21 cellular contexts compared by ENCODE assay signal in genomic region chr10:13615650-13616049, GRCh38. TPM values are rescaled to one million over a fixed set of nuclear protein-coding genes. Genes with fewer than 3 reads are reported as not detected.
DNase-seq lines count a peak whose midpoint lies in the region; ATAC-seq and TF ChIP-seq lines count a peak whose summit lies in the region.
"Had no signal": no experiment of that assay in that cellular context is flagged by ENCODE, and none has a peak within 500 bp of the region (broad histone marks: within the 10 kb centered on the region; RNA-seq: fewer than 3 reads in every experiment).

No MANE protein-coding gene starts in this region.

- no peak for TF ChIP-seq CTCF in VCaP (conservative IDR thresholded peaks at IDR 0.05)
- no peak for TF ChIP-seq CTCF in smooth muscle cell (IDR thresholded peaks at IDR 0.05; ENCODE audit: borderline replicate concordance, insufficient read depth, poor library complexity, severe bottlenecking)

- no peaks in the 10 kb centered on the region for H3K4me1 Mint-ChIP-seq in activated T-cell treated with anti-CD3 and anti-CD28 coated beads, Interleukin-2, amount 50 U/mL, for 72 hours (ENCODE audit: low read depth)
- H3K4me1 Mint-ChIP-seq: activated CD8-positive, alpha-beta memory T cell treated with anti-CD3 and anti-CD28 coated beads, Interleukin-2, amount 10 ng/mL, durations not matched to agents 7 days and 5 days had no signal

- H3K4me1 ChIP-seq in iPS DF 6.9 (ENCODE audit: control insufficient read depth, insufficient read depth, low read length): no peaks in the 10 kb centered on the region
- peaks cover 18% of the 10 kb centered on the region for H3K4me1 ChIP-seq in smooth muscle cell (ENCODE audit: low read depth)
- H3K4me1 ChIP-seq: colonic mucosa had no signal

- DNase-seq in activated T-cell treated with anti-CD3 and anti-CD28 coated beads, Interleukin-2, amount 50 U/mL, for 72 hours: no peak
- DNase-seq in activated T-cell treated with anti-CD3 and anti-CD28 coated beads, Interleukin-2, amount 50 U/mL, for 48 hours: no peak
- DNase-seq in iPS DF 6.9 (ENCODE audit: low read depth, low spot score) (peak; percentile 25), smooth muscle cell (lab: John Stamatoyannopoulos, UW; ENCODE audit: unreplicated experiment) (no peak), COLO829 (ENCODE audit: low spot score) (no peak), kidney glomerular epithelial cell (lab: John Stamatoyannopoulos, UW) (no peak), H4 (ENCODE audit: low spot score) (no peak)
- DNase-seq: activated CD4-positive, CD25-positive, alpha-beta regulatory T cell treated with anti-CD3 and anti-CD28 coated beads, Interleukin-2, amount 50 U/mL, for 72 hours; activated CD8-positive, alpha-beta memory T cell treated with anti-CD3 and anti-CD28 coated beads, Interleukin-2, amount 10 ng/mL, durations not matched to agents 7 days and 5 days; activated effector memory CD4-positive, alpha-beta T cell treated with anti-CD3 and anti-CD28 coated beads, Interleukin-2, amount 50 U/mL, for 16 hours; anterior cingulate cortex; C1 segment of cervical spinal cord; colonic mucosa; NCI-H1417; NCI-H2171; tibial artery had no signal

- H3K36me3 Mint-ChIP-seq in activated T-cell treated with anti-CD3 and anti-CD28 coated beads, Interleukin-2, amount 50 U/mL, for 72 hours (ENCODE audit: insufficient read depth in 2 of 2): peaks cover 1 to 11% of the 10 kb centered on the region in 2 donors

- H3K9me3 Mint-ChIP-seq in activated T-cell treated with anti-CD3 and anti-CD28 coated beads, Interleukin-2, amount 50 U/mL, for 72 hours: no peaks in the 10 kb centered on the region
- H3K9me3 Mint-ChIP-seq: T-helper 1 cell treated with Interleukin-12 subunit alpha and Interleukin-12 subunit beta and Interleukin-4 antibody, amounts not matched to agents 30 μg/mL and 1 μg/mL, for 36 hours had no signal

- no peaks in the 10 kb centered on the region for H3K27me3 Mint-ChIP-seq in activated T-cell treated with anti-CD3 and anti-CD28 coated beads, Interleukin-2, amount 50 U/mL, for 72 hours (ENCODE audit: low read depth)
- H3K27me3 Mint-ChIP-seq: activated CD8-positive, alpha-beta memory T cell treated with anti-CD3 and anti-CD28 coated beads, Interleukin-2, amount 10 ng/mL, durations not matched to agents 7 days and 5 days had no signal

- H3F3A ChIP-seq in smooth muscle cell (ENCODE audit: low read depth): no peaks in the 10 kb centered on the region

- H3K9me3 ChIP-seq in iPS DF 6.9 (ENCODE audit: control insufficient read depth, insufficient read depth, low read length) (no peaks in the 10 kb centered on the region), smooth muscle cell (replicated peaks; ENCODE audit: low read depth) (no peaks in the 10 kb centered on the region)
- H3K9me3 ChIP-seq: colonic mucosa, gastroesophageal sphincter, tibial artery had no signal

- H3K4me2 ChIP-seq in smooth muscle cell: no peak overlapping the region
- H3K4me2 ChIP-seq: KMS-11 had no signal

- H3K79me2 ChIP-seq in smooth muscle cell (ENCODE audit: low read depth): no peaks in the 10 kb centered on the region

- H4K20me1 ChIP-seq in smooth muscle cell (ENCODE audit: low read depth): no peaks in the 10 kb centered on the region

- no CpG with 5 or more reads among the region's 6 CpGs for WGBS in iPS DF 6.9 (ENCODE audit: insufficient coverage, insufficient read length)
- 32% methylated on average over 6 of the region's 6 CpGs for WGBS in smooth muscle cell (ENCODE audit: low lambda C conversion rate)

- H3K4me3 ChIP-seq in iPS DF 6.9 (ENCODE audit: low read length): no peak overlapping the region
- no peak overlapping the region for H3K4me3 ChIP-seq in smooth muscle cell
- H3K4me3 ChIP-seq: colonic mucosa, gastroesophageal sphincter, tibial artery had no signal

- no peak for ATAC-seq in activated T-cell treated with anti-CD3 and anti-CD28 coated beads, Interleukin-2, amount 50 U/mL, for 72 hours (replicated peaks in 1 of 2)
- ATAC-seq: activated CD8-positive, alpha-beta memory T cell treated with anti-CD3 and anti-CD28 coated beads, Interleukin-2, amount 10 ng/mL, durations not matched to agents 7 days and 5 days had no signal

- H3K27ac Mint-ChIP-seq in activated T-cell treated with anti-CD3 and anti-CD28 coated beads, Interleukin-2, amount 50 U/mL, for 72 hours: peak overlapping the region; percentile 72
- H3K27ac Mint-ChIP-seq: activated CD8-positive, alpha-beta memory T cell treated with anti-CD3 and anti-CD28 coated beads, Interleukin-2, amount 10 ng/mL, durations not matched to agents 7 days and 5 days; T-helper 1 cell treated with Interleukin-12 subunit alpha and Interleukin-12 subunit beta and Interleukin-4 antibody, amounts not matched to agents 30 μg/mL and 1 μg/mL, for 36 hours had no signal

- no peaks in the 10 kb centered on the region for H3K27me3 ChIP-seq in iPS DF 6.9 (ENCODE audit: control insufficient read depth, insufficient read depth, low read length)
- no peaks in the 10 kb centered on the region for H3K27me3 ChIP-seq in smooth muscle cell (ENCODE audit: low read depth)
- H3K27me3 ChIP-seq: colonic mucosa, gastroesophageal sphincter, tibial artery had no signal

- H3K36me3 ChIP-seq in iPS DF 6.9 (ENCODE audit: control insufficient read depth, insufficient read depth, low read length) (no peaks in the 10 kb centered on the region; the same call in 1 of the 2 replicates), smooth muscle cell (ENCODE audit: low read depth) (peaks cover 9% of the 10 kb centered on the region)
- H3K36me3 ChIP-seq: colonic mucosa had no signal

- H2AFZ ChIP-seq in smooth muscle cell (ENCODE audit: low read depth): no peak overlapping the region

- no peak overlapping the region for H3K4me3 Mint-ChIP-seq in activated T-cell treated with anti-CD3 and anti-CD28 coated beads, Interleukin-2, amount 50 U/mL, for 72 hours
- H3K4me3 Mint-ChIP-seq: activated CD8-positive, alpha-beta memory T cell treated with anti-CD3 and anti-CD28 coated beads, Interleukin-2, amount 10 ng/mL, durations not matched to agents 7 days and 5 days; T-helper 1 cell treated with Interleukin-12 subunit alpha and Interleukin-12 subunit beta and Interleukin-4 antibody, amounts not matched to agents 30 μg/mL and 1 μg/mL, for 36 hours had no signal

- H3K27ac ChIP-seq in VCaP: peak overlapping the region; percentile 36
- no peak overlapping the region for H3K27ac ChIP-seq in iPS DF 6.9 (ENCODE audit: low read length)
- peak overlapping the region; percentile 53 for H3K27ac ChIP-seq in smooth muscle cell (ENCODE audit: low read depth)
- H3K27ac ChIP-seq: 22Rv1, colonic mucosa, KMS-11 had no signal

- H3K9ac ChIP-seq in smooth muscle cell (ENCODE audit: low read depth): no peak overlapping the region
- H3K9ac ChIP-seq: KMS-11 had no signal

RNA-seq across cellular contexts. Expression of gene PRPF18, which starts 28.9 kb away (rescaled TPM):
- 10 to 100 TPM; 20.6 to 24.7 TPM for total RNA-seq in activated T-cell treated with anti-CD3 and anti-CD28 coated beads, Interleukin-2, amount 50 U/mL, for 72 hours
- total RNA-seq in smooth muscle cell: 31.1 and 36.9 TPM in 2 replicates
- polyA plus RNA-seq in smooth muscle cell: 21.6 and 22.4 TPM in 2 replicates
- total RNA-seq in H4 (2014; rRNA removed; shearing (Covaris generic)): 15.1 and 18.1 TPM in 2 replicates
